In genomic region chr11:16941935-16942334, GRCh38 we compare ENCODE assay signal across 22 cellular contexts.
A peak's percentile ranks its signal among the peaks of the same experiment; 100 is the strongest.
DNase-seq lines count a peak whose midpoint lies in the region; ATAC-seq, FAIRE-seq and TF ChIP-seq lines count a peak whose summit lies in the region.
"Had no signal": no experiment of that assay in that cellular context is flagged by ENCODE, and none has a peak within 500 bp of the region (broad histone marks: within the 10 kb centered on the region; RNA-seq: fewer than 3 reads in every experiment).

No MANE protein-coding gene starts in this region.

- no peak for ATAC-seq in left cardiac atrium
- no peak for ATAC-seq in WTC11
- no peak for ATAC-seq in GM21515 (IDR thresholded peaks at IDR 0.05; ENCODE audit: unreplicated experiment)
- ATAC-seq: GM12878, GM23338, HCT116 had no signal

- no peaks in the 10 kb centered on the region for H3K36me3 ChIP-seq in right atrium auricular region
- H3K36me3 ChIP-seq: BE2C had no signal

- no peaks in the 10 kb centered on the region for H3K27me3 Mint-ChIP-seq in WTC11 (ENCODE audit: low read depth)

- intact Hi-C loops in left cardiac atrium (cut with DNase I), result loop anchor here in 1 of 2 donors (5.0 kb wide), 1 partner anchor 90 kb away; no protein-coding TSS in a partner anchor

- H3K4me1 ChIP-seq in right atrium auricular region, result peaks cover 0 to 12% of the 10 kb centered on the region in 2 donors
- H3K4me1 ChIP-seq: BE2C had no signal

- no peaks in the 10 kb centered on the region for H3K9me3 ChIP-seq in right atrium auricular region
- H3K9me3 ChIP-seq: BE2C had no signal

- no peaks in the 10 kb centered on the region for H3K27me3 ChIP-seq in right atrium auricular region
- H3K27me3 ChIP-seq: BE2C had no signal

- H3K27ac ChIP-seq in right atrium auricular region, result peak overlapping the region; percentile 46 to 61

- no peak overlapping the region for H3K27ac Mint-ChIP-seq in WTC11
- H3K27ac Mint-ChIP-seq: CD4-positive, CD25-positive, alpha-beta regulatory T cell; CD8-positive, alpha-beta memory T cell; GM23338; IgD-negative memory B cell had no signal

- CTCF ChIA-PET in WTC11 (lab: Charles Lee), result interaction anchor here (2.6 kb wide), 1 partner anchor 122 kb away, joined by 10 read pairs; no protein-coding TSS in a partner anchor

- no peaks in the 10 kb centered on the region for H3K9me3 Mint-ChIP-seq in WTC11
- H3K9me3 Mint-ChIP-seq: CD4-positive, CD25-positive, alpha-beta regulatory T cell; CD8-positive, alpha-beta memory T cell; GM23338; IgD-negative memory B cell had no signal

- no peaks in the 10 kb centered on the region for H3K36me3 Mint-ChIP-seq in WTC11
- H3K36me3 Mint-ChIP-seq: CD4-positive, CD25-positive, alpha-beta regulatory T cell; CD8-positive, alpha-beta memory T cell; IgD-negative memory B cell had no signal

- no peak for TF ChIP-seq CTCF in right atrium auricular region (IDR thresholded peaks at IDR 0.05)
- no peak for TF ChIP-seq CTCF in WTC11 (IDR thresholded peaks at IDR 0.05)

- H3K4me3 Mint-ChIP-seq in WTC11, result no peak overlapping the region
- H3K4me3 Mint-ChIP-seq: CD4-positive, CD25-positive, alpha-beta regulatory T cell; CD8-positive, alpha-beta memory T cell; GM23338; IgD-negative memory B cell had no signal

- peak; percentile 26 for FAIRE-seq in GM19239 (lab: Jason Lieb, UNC)
- FAIRE-seq: GM12878, HTR-8/SVneo had no signal

- POLR2A ChIA-PET in WTC11 (lab: Charles Lee), result no interaction called here

- H3K4me3 ChIP-seq in right atrium auricular region, result no peak overlapping the region
- H3K4me3 ChIP-seq: GM12878, GM23338 had no signal

- peaks cover 10% of the 10 kb centered on the region for H3K4me1 Mint-ChIP-seq in WTC11

- DNase-seq in right atrium auricular region (ENCODE audit: low spot score) (no peak), left cardiac atrium (no peak), GM19239 (ENCODE audit: insufficient read length, low spot score) (no peak), WTC11 (ENCODE audit: low spot score) (no peak), OCI-M2 (lab: John Stamatoyannopoulos, UW; ENCODE audit: unreplicated experiment) (no peak)
- DNase-seq: ACHN; BE2C; C1 segment of cervical spinal cord; CD4-positive, CD25-positive, alpha-beta regulatory T cell; CD8-positive, alpha-beta memory T cell; COR-L47; DMS 273 treated with DMSO at 0.1 percent for 48 hours; DMS53; DND-41; EL; H7 had no signal

TF ChIP-seq in WTC11, 78 proteins besides CTCF, POLR2A, EP300 and RAD21:
- 0 out of 2 replicates have a peak, but pooled peaks have one; percentile 10 for TF ChIP-seq GTF2I (CRISPR knock-in tag; conservative IDR thresholded peaks at IDR 0.05)
- no peak for TF ChIP-seq NFYB (CRISPR knock-in tag; conservative IDR thresholded peaks at IDR 0.05; ENCODE audit: low read depth)
